13 cellular contexts compared by ENCODE assay signal in the genomic region with DNA sequence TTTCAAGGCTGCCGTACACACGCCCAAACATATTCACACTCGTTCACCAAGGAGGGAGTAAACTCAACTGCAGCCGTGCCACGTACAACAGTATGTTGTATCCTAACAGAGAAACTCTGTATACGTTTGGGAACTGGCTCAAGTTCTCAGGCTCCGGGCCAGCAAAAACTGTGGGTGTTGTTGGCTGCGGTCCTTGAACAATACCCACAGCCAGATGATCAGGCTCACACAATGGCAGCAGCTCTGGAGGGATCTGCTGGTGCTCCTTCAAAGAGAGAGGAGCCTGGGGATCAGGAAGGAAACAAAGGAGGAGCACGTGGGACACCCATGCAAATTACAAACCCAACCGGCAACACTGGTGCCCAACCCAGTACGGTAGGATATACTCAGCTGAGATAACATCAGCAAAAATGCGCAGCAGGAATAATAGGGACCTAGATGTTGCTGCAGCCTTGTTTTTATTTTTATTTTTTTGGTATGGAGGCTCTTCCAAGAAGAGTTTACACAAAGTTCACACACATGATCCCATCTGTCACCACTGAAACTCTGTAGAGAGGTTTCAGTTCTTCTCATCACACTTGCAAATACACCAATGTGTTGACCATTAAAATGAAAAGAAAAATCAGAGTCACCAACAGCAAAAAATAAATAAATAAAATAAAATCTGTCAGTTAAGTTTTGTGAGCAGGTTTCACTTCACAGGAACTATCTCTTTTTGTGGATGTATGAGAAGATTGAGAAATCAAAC. TPM values are rescaled to one million over a fixed set of nuclear protein-coding genes. Genes with fewer than 3 reads are reported as not detected.
DNase-seq lines count a peak whose midpoint lies in the region; ATAC-seq and TF ChIP-seq lines count a peak whose summit lies in the region.
"Had no signal": no experiment of that assay in that cellular context is flagged by ENCODE, and none has a peak within 500 bp of the region (broad histone marks: within the 10 kb centered on the region; RNA-seq: fewer than 3 reads in every experiment).

No MANE protein-coding gene starts in this region.

- no peaks in the 10 kb centered on the region for H3K36me3 Mint-ChIP-seq in nephron (ENCODE audit: low read depth)
- no peaks in the 10 kb centered on the region for H3K36me3 Mint-ChIP-seq in activated T-helper 2 cell treated with anti-CD3 and anti-CD28 coated beads, Interferon-gamma antibody, Interleukin-2, Interleukin-4, amounts not matched to agents 10 μg/mL and 5 μg/mL and 100 μg/mL, durations not matched to agents 14 hours and 24 hours and 36 hours (ENCODE audit: low read depth)
- no peaks in the 10 kb centered on the region for H3K36me3 Mint-ChIP-seq in activated naive CD8-positive, alpha-beta T cell treated with anti-CD3 and anti-CD28 coated beads, Interleukin-2, amount 50 U/mL, for 24 hours (ENCODE audit: low read depth)
- H3K36me3 Mint-ChIP-seq in activated T-cell treated with anti-CD3 and anti-CD28 coated beads, Interleukin-2, amount 50 U/mL, for 72 hours (ENCODE audit: insufficient read depth in 2 of 2): no peaks in the 10 kb centered on the region

- in situ Hi-C loops in astrocyte of the spinal cord (cut with HindIII; ENCODE audit: low sequenced_read_pairs): no loop called here

- H3K4me1 Mint-ChIP-seq in nephron: peaks cover 12% of the 10 kb centered on the region
- H3K4me1 Mint-ChIP-seq in activated T-helper 2 cell treated with anti-CD3 and anti-CD28 coated beads, Interferon-gamma antibody, Interleukin-2, Interleukin-4, amounts not matched to agents 10 μg/mL and 5 μg/mL and 100 μg/mL, durations not matched to agents 14 hours and 24 hours and 36 hours (ENCODE audit: low read depth): no peaks in the 10 kb centered on the region
- H3K4me1 Mint-ChIP-seq in activated naive CD8-positive, alpha-beta T cell treated with anti-CD3 and anti-CD28 coated beads, Interleukin-2, amount 50 U/mL, for 24 hours: no peaks in the 10 kb centered on the region
- H3K4me1 Mint-ChIP-seq in activated T-cell treated with anti-CD3 and anti-CD28 coated beads, Interleukin-2, amount 50 U/mL, for 72 hours (ENCODE audit: low read depth): no peaks in the 10 kb centered on the region

- H3K9me3 Mint-ChIP-seq in nephron: no peaks in the 10 kb centered on the region
- no peaks in the 10 kb centered on the region for H3K9me3 Mint-ChIP-seq in activated T-helper 2 cell treated with anti-CD3 and anti-CD28 coated beads, Interferon-gamma antibody, Interleukin-2, Interleukin-4, amounts not matched to agents 10 μg/mL and 5 μg/mL and 100 μg/mL, durations not matched to agents 14 hours and 24 hours and 36 hours
- H3K9me3 Mint-ChIP-seq in activated naive CD8-positive, alpha-beta T cell treated with anti-CD3 and anti-CD28 coated beads, Interleukin-2, amount 50 U/mL, for 24 hours: no peaks in the 10 kb centered on the region
- peaks cover 6 to 7% of the 10 kb centered on the region in 2 donors for H3K9me3 Mint-ChIP-seq in activated T-cell treated with anti-CD3 and anti-CD28 coated beads, Interleukin-2, amount 50 U/mL, for 72 hours
- H3K9me3 Mint-ChIP-seq: CD4-positive, alpha-beta T cell had no signal

- peak overlapping the region in 1 of 3 experiments; percentile 17 for H3K4me3 Mint-ChIP-seq in nephron
- H3K4me3 Mint-ChIP-seq in activated T-helper 2 cell treated with anti-CD3 and anti-CD28 coated beads, Interferon-gamma antibody, Interleukin-2, Interleukin-4, amounts not matched to agents 10 μg/mL and 5 μg/mL and 100 μg/mL, durations not matched to agents 14 hours and 24 hours and 36 hours (ENCODE audit: low read depth): no peak overlapping the region
- H3K4me3 Mint-ChIP-seq in activated naive CD8-positive, alpha-beta T cell treated with anti-CD3 and anti-CD28 coated beads, Interleukin-2, amount 50 U/mL, for 24 hours: no peak overlapping the region
- H3K4me3 Mint-ChIP-seq in activated T-cell treated with anti-CD3 and anti-CD28 coated beads, Interleukin-2, amount 50 U/mL, for 72 hours: no peak overlapping the region
- H3K4me3 Mint-ChIP-seq: CD4-positive, alpha-beta T cell had no signal

- H3K27ac Mint-ChIP-seq in nephron: peak overlapping the region; percentile 43 to 85 (median 68)
- no peak overlapping the region for H3K27ac Mint-ChIP-seq in activated T-helper 2 cell treated with anti-CD3 and anti-CD28 coated beads, Interferon-gamma antibody, Interleukin-2, Interleukin-4, amounts not matched to agents 10 μg/mL and 5 μg/mL and 100 μg/mL, durations not matched to agents 14 hours and 24 hours and 36 hours
- no peak overlapping the region for H3K27ac Mint-ChIP-seq in activated naive CD8-positive, alpha-beta T cell treated with anti-CD3 and anti-CD28 coated beads, Interleukin-2, amount 50 U/mL, for 24 hours
- H3K27ac Mint-ChIP-seq in activated T-cell treated with anti-CD3 and anti-CD28 coated beads, Interleukin-2, amount 50 U/mL, for 72 hours: no peak overlapping the region
- H3K27ac Mint-ChIP-seq: CD4-positive, alpha-beta T cell had no signal

- DNase-seq in astrocyte of the spinal cord (ENCODE audit: low read depth, low spot score) (peak; percentile 52), 8988T (no peak)
- DNase-seq in activated T-helper 2 cell treated with anti-CD3 and anti-CD28 coated beads, Interferon-gamma antibody, Interleukin-2, Interleukin-4, amounts not matched to agents 10 μg/mL and 5 μg/mL and 100 μg/mL, durations not matched to agents 14 hours and 24 hours and 36 hours (ENCODE audit: low spot score): no peak
- no peak for DNase-seq in activated naive CD8-positive, alpha-beta T cell treated with anti-CD3 and anti-CD28 coated beads, Interleukin-2, amount 50 U/mL, for 24 hours
- no peak for DNase-seq in activated T-cell treated with anti-CD3 and anti-CD28 coated beads, Interleukin-2, amount 50 U/mL, for 72 hours
- DNase-seq: CD4-positive, alpha-beta T cell; cortex of kidney; mucosa of descending colon; NCI-H1436 had no signal

- intact Hi-C loops in activated T-helper 2 cell treated with anti-CD3 and anti-CD28 coated beads, Interferon-gamma antibody, Interleukin-2, Interleukin-4, amounts not matched to agents 10 μg/mL and 5 μg/mL and 100 μg/mL, durations not matched to agents 14 hours and 24 hours and 36 hours (cut with micrococcal nuclease): no loop called here

- no peak overlapping the region for H3K4me3 ChIP-seq in astrocyte of the spinal cord (ENCODE audit: low read depth, low read length)
- H3K4me3 ChIP-seq: mucosa of descending colon had no signal

- TF ChIP-seq CTCF in astrocyte of the spinal cord (IDR thresholded peaks at IDR 0.05; ENCODE audit: low read depth, low read length): no peak
- TF ChIP-seq CTCF in nephron (IDR thresholded peaks at IDR 0.05; ENCODE audit: unreplicated experiment in 3 of 3): no peak

- ATAC-seq in GM18517 (IDR thresholded peaks at IDR 0.05; ENCODE audit: unreplicated experiment): peak; percentile 49
- peak; percentile 39 for ATAC-seq in HG03060 (IDR thresholded peaks at IDR 0.05; ENCODE audit: low read depth, unreplicated experiment)
- no peak for ATAC-seq in activated naive CD8-positive, alpha-beta T cell treated with anti-CD3 and anti-CD28 coated beads, Interleukin-2, amount 50 U/mL, for 24 hours
- no peak for ATAC-seq in activated T-cell treated with anti-CD3 and anti-CD28 coated beads, Interleukin-2, amount 50 U/mL, for 72 hours (replicated peaks in 1 of 2)
- ATAC-seq: mucosa of descending colon had no signal

- H3K27me3 Mint-ChIP-seq in nephron (ENCODE audit: low read depth): peaks cover 18% of the 10 kb centered on the region
- no peaks in the 10 kb centered on the region for H3K27me3 Mint-ChIP-seq in activated T-helper 2 cell treated with anti-CD3 and anti-CD28 coated beads, Interferon-gamma antibody, Interleukin-2, Interleukin-4, amounts not matched to agents 10 μg/mL and 5 μg/mL and 100 μg/mL, durations not matched to agents 14 hours and 24 hours and 36 hours (ENCODE audit: low read depth)
- peaks cover 2% of the 10 kb centered on the region for H3K27me3 Mint-ChIP-seq in activated naive CD8-positive, alpha-beta T cell treated with anti-CD3 and anti-CD28 coated beads, Interleukin-2, amount 50 U/mL, for 24 hours
- no peaks in the 10 kb centered on the region for H3K27me3 Mint-ChIP-seq in activated T-cell treated with anti-CD3 and anti-CD28 coated beads, Interleukin-2, amount 50 U/mL, for 72 hours (ENCODE audit: low read depth)
- H3K27me3 Mint-ChIP-seq: CD4-positive, alpha-beta T cell had no signal

RNA-seq across cellular contexts. Expression of a gene that starts 41.1 kb away (rescaled TPM):
- 0.05 TPM in 1 of 2 replicates, not detected in the other for total RNA-seq in activated T-helper 2 cell treated with anti-CD3 and anti-CD28 coated beads, Interferon-gamma antibody, Interleukin-2, Interleukin-4, amounts not matched to agents 10 μg/mL and 5 μg/mL and 100 μg/mL, durations not matched to agents 14 hours and 24 hours and 36 hours
- total RNA-seq in activated T-cell treated with anti-CD3 and anti-CD28 coated beads, Interleukin-2, amount 50 U/mL, for 72 hours: not detected
- total RNA-seq: CD4-positive, alpha-beta T cell; OCI-LY7 had no signal

Comparison
In these comparisons a context has a peak if more than half of its experiments do, and no peak if none do; other contexts are left out.
1. ATAC-seq: peak in GM18517 (single experiment) and HG03060 (single experiment); none in activated naive CD8-positive, alpha-beta T cell treated with anti-CD3 and anti-CD28 coated beads, Interleukin-2, amount 50 U/mL, for 24 hours (single experiment) and activated T-cell treated with anti-CD3 and anti-CD28 coated beads, Interleukin-2, amount 50 U/mL, for 72 hours (0 of 2).
2. H3K27ac Mint-ChIP-seq: peak in nephron (3 of 3); none in activated T-helper 2 cell treated with anti-CD3 and anti-CD28 coated beads, Interferon-gamma antibody, Interleukin-2, Interleukin-4, amounts not matched to agents 10 μg/mL and 5 μg/mL and 100 μg/mL, durations not matched to agents 14 hours and 24 hours and 36 hours (single experiment), activated naive CD8-positive, alpha-beta T cell treated with anti-CD3 and anti-CD28 coated beads, Interleukin-2, amount 50 U/mL, for 24 hours (single experiment) and activated T-cell treated with anti-CD3 and anti-CD28 coated beads, Interleukin-2, amount 50 U/mL, for 72 hours (single experiment).